Comparison of ENCODE assay signal across 8 cellular contexts in the genomic region with DNA sequence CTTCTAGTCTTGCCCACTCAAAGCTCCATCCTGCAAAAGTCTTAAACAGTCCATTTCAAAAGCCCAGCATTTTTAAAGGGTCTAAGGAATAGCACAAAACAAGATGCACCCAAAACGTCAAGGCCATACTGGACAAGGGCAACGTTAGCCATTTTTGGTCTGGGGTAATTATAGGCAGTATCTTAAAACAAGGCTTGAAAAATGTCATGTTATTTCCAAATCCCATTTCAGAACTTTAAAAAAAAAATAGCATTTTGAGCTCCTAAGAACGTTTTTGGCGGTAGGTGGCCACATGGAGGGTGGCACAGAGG. TPM values are rescaled to one million over a fixed set of nuclear protein-coding genes. Genes with fewer than 3 reads are reported as not detected.
A peak's percentile ranks its signal among the peaks of the same experiment; 100 is the strongest.
DNase-seq lines count a peak whose midpoint lies in the region; ATAC-seq and TF ChIP-seq lines count a peak whose summit lies in the region.

No MANE protein-coding gene starts in this region.

- H3K4me3 Mint-ChIP-seq in naive thymus-derived CD8-positive, alpha-beta T cell = peak overlapping the region; percentile 93 to 100 (median 98)

- H3K4me3 ChIP-seq in GM12865 (ENCODE audit: low read depth, low read length) = peak overlapping the region; percentile 75
- H3K4me3 ChIP-seq in cardiac fibroblast (replicated peaks in 1 of 2; ENCODE audit: low read depth in 2 of 2, low read length in 2 of 2) = peak overlapping the region; percentile 77 to 88

- peak overlapping the region; percentile 95 to 100 (median 98) for H3K27ac Mint-ChIP-seq in naive thymus-derived CD8-positive, alpha-beta T cell

- TF ChIP-seq CTCF in GM12865 (IDR thresholded peaks at IDR 0.05; ENCODE audit: insufficient read depth, low read depth, low read length, missing control alignments) = no peak
- TF ChIP-seq CTCF in cardiac fibroblast (IDR thresholded peaks at IDR 0.05; ENCODE audit: low read depth, low read length) = peak; percentile 2

- no peaks in the 10 kb centered on the region for H3K27me3 Mint-ChIP-seq in naive thymus-derived CD8-positive, alpha-beta T cell

- POLR2A ChIA-PET in naive thymus-derived CD8-positive, alpha-beta T cell (lab: Charles Lee) = interaction anchor here (0.8 to 2.2 kb wide), 10 partner anchors 14 to 992 kb away, joined by 3 to 16 read pairs (median 5); partner anchors contain the start of genes AASDH, CEP135, CLOCK and EXOC1

- peaks cover 0 to 13% (median 0%) of the 10 kb centered on the region in 3 donors for H3K36me3 Mint-ChIP-seq in naive thymus-derived CD8-positive, alpha-beta T cell

- no peak for DNase-seq in GM12865 (ENCODE audit: low read depth)
- no peak for DNase-seq in cardiac fibroblast (ENCODE audit: low read depth in 2 of 2)
- no peak for DNase-seq in naive thymus-derived CD8-positive, alpha-beta T cell
- no peak for DNase-seq in retina
- no peak for DNase-seq in stimulated activated CD4-positive, alpha-beta T cell treated with anti-CD3 and anti-CD28 coated beads, Interleukin-12 subunit alpha, Interleukin-12 subunit beta, amount 100 ng/mL, for 4 hours
- DNase-seq in COLO829 (ENCODE audit: low spot score) = no peak
- DNase-seq in NCI-H1048 (lab: John Stamatoyannopoulos, UW) = no peak

- ATAC-seq in HG03354 (IDR thresholded peaks at IDR 0.05; ENCODE audit: poor library complexity, severe bottlenecking, unreplicated experiment) = peak; percentile 1
- no peak for ATAC-seq in naive thymus-derived CD8-positive, alpha-beta T cell

- no peaks in the 10 kb centered on the region for H3K9me3 Mint-ChIP-seq in naive thymus-derived CD8-positive, alpha-beta T cell

- H3K4me1 Mint-ChIP-seq in naive thymus-derived CD8-positive, alpha-beta T cell = peaks cover 20 to 40% (median 37%) of the 10 kb centered on the region in 4 donors

RNA-seq across cellular contexts. Expression of gene TMEM165, which starts 0.6 kb away (rescaled TPM):
- total RNA-seq in naive thymus-derived CD8-positive, alpha-beta T cell = 10 to 100 TPM; 62.5 to 63.3 TPM
- 10 to 100 TPM; 16.0 to 32.7 (median 25.9) TPM for polyA plus RNA-seq in naive thymus-derived CD8-positive, alpha-beta T cell

RNA-seq across cellular contexts. Expression of gene SRD5A3, which starts 49.1 kb away (rescaled TPM):
- 1 to 10 TPM; 3.2 to 5.7 TPM for total RNA-seq in naive thymus-derived CD8-positive, alpha-beta T cell
- 10 to 100 TPM in 2 of 3 donors, 1 to 10 TPM in 1; 7.5 to 14.8 (median 12.8) TPM for polyA plus RNA-seq in naive thymus-derived CD8-positive, alpha-beta T cell
